ENCODE assay signal across 1 cellular context in the genomic region with DNA sequence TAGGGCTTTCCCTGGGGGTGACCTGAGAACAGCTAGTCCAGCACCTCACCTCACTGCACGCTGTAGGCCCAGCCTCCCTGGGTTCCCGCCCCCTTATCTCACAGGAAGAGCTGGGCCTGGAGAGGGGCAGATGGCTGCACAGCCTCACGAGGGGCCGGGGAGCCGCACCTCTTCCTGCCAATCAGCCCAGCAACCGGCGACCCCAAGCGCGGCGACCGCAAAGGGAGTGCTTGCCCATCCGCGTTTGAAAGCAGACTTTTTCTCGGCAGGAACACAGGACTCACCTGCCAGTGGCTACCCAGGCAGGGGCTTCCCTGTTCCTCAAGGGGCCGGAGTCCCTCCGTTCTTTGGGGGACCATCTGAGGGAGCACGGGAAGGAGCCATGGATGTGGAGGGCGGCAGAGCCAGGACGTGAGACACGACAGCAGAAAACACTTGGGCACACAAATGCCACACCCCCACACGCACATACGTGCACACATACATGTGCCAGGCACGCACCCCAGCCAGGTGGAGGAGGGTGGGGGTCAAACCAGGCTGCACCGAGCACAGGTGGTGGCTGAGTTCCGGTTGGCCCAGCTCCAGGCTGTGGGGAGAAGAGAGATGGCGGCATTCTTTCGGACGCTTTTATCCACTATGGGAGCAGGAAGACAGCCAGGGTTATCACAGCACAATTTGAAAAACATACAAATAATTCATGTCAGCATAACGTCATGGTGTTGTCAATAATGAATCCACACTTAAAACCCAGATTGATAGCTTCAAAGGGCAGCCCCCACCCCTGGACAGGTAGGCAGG.
TF ChIP-seq lines count a peak whose summit lies in the region.

No MANE protein-coding gene starts in this region.

TF ChIP-seq in SK-N-SH, 30 proteins besides CTCF, POLR2A, EP300 and RAD21 (continued from another document):
- TF ChIP-seq IRF3 (IDR thresholded peaks at IDR 0.05; ENCODE audit: low read depth, low read length) (no peak), PBX3 (IDR thresholded peaks at IDR 0.05) (no peak), NRF1 (IDR thresholded peaks at IDR 0.05; ENCODE audit: low read depth, low read length) (no peak), GATA2 (CRISPR knock-in tag; IDR thresholded peaks at IDR 0.05) (no peak), EZH2phosphoT487 (IDR thresholded peaks at IDR 0.05; ENCODE audit: borderline replicate concordance, low read depth) (no peak), MAX (IDR thresholded peaks at IDR 0.05; ENCODE audit: low read depth) (no peak), RFX5 (IDR thresholded peaks at IDR 0.05; ENCODE audit: low read length) (no peak)
- TF ChIP-seq, protein P1, sequence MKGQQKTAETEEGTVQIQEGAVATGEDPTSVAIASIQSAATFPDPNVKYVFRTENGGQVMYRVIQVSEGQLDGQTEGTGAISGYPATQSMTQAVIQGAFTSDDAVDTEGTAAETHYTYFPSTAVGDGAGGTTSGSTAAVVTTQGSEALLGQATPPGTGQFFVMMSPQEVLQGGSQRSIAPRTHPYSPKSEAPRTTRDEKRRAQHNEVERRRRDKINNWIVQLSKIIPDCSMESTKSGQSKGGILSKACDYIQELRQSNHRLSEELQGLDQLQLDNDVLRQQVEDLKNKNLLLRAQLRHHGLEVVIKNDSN (IDR thresholded peaks at IDR 0.05; ENCODE audit: borderline replicate concordance, low read depth) = no peak
- TF ChIP-seq, protein P2, sequence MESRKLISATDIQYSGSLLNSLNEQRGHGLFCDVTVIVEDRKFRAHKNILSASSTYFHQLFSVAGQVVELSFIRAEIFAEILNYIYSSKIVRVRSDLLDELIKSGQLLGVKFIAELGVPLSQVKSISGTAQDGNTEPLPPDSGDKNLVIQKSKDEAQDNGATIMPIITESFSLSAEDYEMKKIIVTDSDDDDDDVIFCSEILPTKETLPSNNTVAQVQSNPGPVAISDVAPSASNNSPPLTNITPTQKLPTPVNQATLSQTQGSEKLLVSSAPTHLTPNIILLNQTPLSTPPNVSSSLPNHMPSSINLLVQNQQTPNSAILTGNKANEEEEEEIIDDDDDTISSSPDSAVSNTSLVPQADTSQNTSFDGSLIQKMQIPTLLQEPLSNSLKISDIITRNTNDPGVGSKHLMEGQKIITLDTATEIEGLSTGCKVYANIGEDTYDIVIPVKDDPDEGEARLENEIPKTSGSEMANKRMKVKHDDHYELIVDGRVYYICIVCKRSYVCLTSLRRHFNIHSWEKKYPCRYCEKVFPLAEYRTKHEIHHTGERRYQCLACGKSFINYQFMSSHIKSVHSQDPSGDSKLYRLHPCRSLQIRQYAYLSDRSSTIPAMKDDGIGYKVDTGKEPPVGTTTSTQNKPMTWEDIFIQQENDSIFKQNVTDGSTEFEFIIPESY (IDR thresholded peaks at IDR 0.05; ENCODE audit: borderline replicate concordance, low read depth) = no peak
TF ChIP-seq in SK-N-SH: peak in this region for 0.
